Comparison of ENCODE assay signal across 13 cellular contexts in the genomic region with DNA sequence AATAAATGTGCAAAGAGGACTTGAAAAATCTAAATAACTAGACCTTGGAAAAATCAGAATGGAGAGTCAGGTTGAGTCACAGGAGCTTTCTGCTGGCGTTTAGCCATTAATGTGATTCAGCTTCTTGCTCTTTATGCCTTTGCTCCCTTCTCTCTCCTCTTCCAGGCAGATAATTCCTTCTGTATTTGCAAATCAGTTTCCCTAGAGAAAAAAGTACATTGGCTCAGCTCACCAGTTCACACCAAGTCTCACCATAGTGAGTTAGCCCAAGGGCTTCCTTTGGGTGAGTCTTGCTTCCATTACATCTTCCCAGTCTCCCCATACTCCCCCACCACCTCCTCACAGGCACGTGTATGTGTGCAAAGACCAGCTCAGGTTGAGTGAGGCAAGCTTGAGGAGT.
DNase-seq lines count a peak whose midpoint lies in the region; ATAC-seq and TF ChIP-seq lines count a peak whose summit lies in the region.
"Had no signal": no experiment of that assay in that cellular context is flagged by ENCODE, and none has a peak within 500 bp of the region (broad histone marks: within the 10 kb centered on the region; RNA-seq: fewer than 3 reads in every experiment).

No MANE protein-coding gene starts in this region.

- no peak for TF ChIP-seq POLR2A in tibial nerve (IDR thresholded peaks at IDR 0.05)

- TF ChIP-seq CTCF in retinal pigment epithelial cell (conservative IDR thresholded peaks at IDR 0.05; ENCODE audit: low read depth, low read length) (no peak), tibial nerve (IDR thresholded peaks at IDR 0.05) (no peak)

- no peak for TF ChIP-seq EP300 in tibial nerve (IDR thresholded peaks at IDR 0.05)

- no peaks in the 10 kb centered on the region for H3K27me3 ChIP-seq in tibial nerve
- H3K27me3 ChIP-seq: testis had no signal

- no peaks in the 10 kb centered on the region for H3K36me3 ChIP-seq in tibial nerve
- H3K36me3 ChIP-seq: cardiac muscle cell, prostate gland had no signal

- ATAC-seq in esophagus mucosa (peak; percentile 43), HG02973 (IDR thresholded peaks at IDR 0.05; ENCODE audit: unreplicated experiment) (no peak)

- H3K9me3 ChIP-seq in tibial nerve, result no peaks in the 10 kb centered on the region
- H3K9me3 ChIP-seq: prostate gland, testis had no signal

- H3K4me3 ChIP-seq in retinal pigment epithelial cell (ENCODE audit: low read length) (no peak overlapping the region), tibial nerve (no peak overlapping the region)
- H3K4me3 ChIP-seq: cardiac muscle cell, prostate gland, testis had no signal

- DNase-seq in GM03348 (ENCODE audit: low spot score) (peak; percentile 83), RPMI7951 (ENCODE audit: low read depth) (peak; percentile 83), retinal pigment epithelial cell (ENCODE audit: low read depth) (peak; percentile 55), substantia nigra (lab: John Stamatoyannopoulos, UW) (no peak), NCI-H187 treated with DMSO at 0.1 percent for 48 hours (lab: John Stamatoyannopoulos, UW) (no peak), tibial nerve (ENCODE audit: low spot score in 2 of 2) (no peak)
- DNase-seq: mesendoderm, NCI-H187, testis had no signal

- H3K27ac ChIP-seq in substantia nigra (ENCODE audit: low read depth, low read length, poor library complexity, severe bottlenecking) (no peak overlapping the region), tibial nerve (no peak overlapping the region)
- H3K27ac ChIP-seq: cardiac muscle cell, prostate gland, testis had no signal

- H3K4me1 ChIP-seq in tibial nerve, result peaks cover 0 to 13% (median 0%) of the 10 kb centered on the region in 4 donors
- H3K4me1 ChIP-seq: prostate gland, testis had no signal

- 60 to 68% methylated on average over 2 of the region's 2 CpGs for WGBS in tibial nerve, 2 donors

Comparison
In these comparisons a context has a peak if more than half of its experiments do, and no peak if none do; other contexts are left out.
1. DNase-seq: peak in GM03348 (single experiment), RPMI7951 (single experiment) and retinal pigment epithelial cell (single experiment); none in substantia nigra (0 of 49), NCI-H187 treated with DMSO at 0.1 percent for 48 hours (single experiment) and tibial nerve (0 of 2).